In genomic region chr15:100601158-100601557, GRCh38 we compare ENCODE assay signal across 1 cellular context.
TF ChIP-seq lines count a peak whose summit lies in the region.

No MANE protein-coding gene starts in this region.

TF ChIP-seq in HepG2, 621 proteins besides CTCF, POLR2A, EP300 and RAD21:
- TF ChIP-seq, protein P1, sequence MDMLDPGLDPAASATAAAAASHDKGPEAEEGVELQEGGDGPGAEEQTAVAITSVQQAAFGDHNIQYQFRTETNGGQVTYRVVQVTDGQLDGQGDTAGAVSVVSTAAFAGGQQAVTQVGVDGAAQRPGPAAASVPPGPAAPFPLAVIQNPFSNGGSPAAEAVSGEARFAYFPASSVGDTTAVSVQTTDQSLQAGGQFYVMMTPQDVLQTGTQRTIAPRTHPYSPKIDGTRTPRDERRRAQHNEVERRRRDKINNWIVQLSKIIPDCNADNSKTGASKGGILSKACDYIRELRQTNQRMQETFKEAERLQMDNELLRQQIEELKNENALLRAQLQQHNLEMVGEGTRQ (IDR thresholded peaks at IDR 0.05; ENCODE audit: low read depth, low read length): peak; percentile 59; the same call in 1 of the 2 replicates
- TF ChIP-seq, protein P1 (CRISPR knock-in tag; IDR thresholded peaks at IDR 0.05; ENCODE audit: borderline replicate concordance): peak; percentile 34; the same call in 1 of the 2 replicates
- TF ChIP-seq MXI1 (IDR thresholded peaks at IDR 0.05; ENCODE audit: borderline replicate concordance, low read depth, low read length) (peak; percentile 38; the same call in 1 of the 3 replicates), ATM (IDR thresholded peaks at IDR 0.05; ENCODE audit: borderline replicate concordance) (no peak), ZNF644 (CRISPR knock-in tag; IDR thresholded peaks at IDR 0.05; ENCODE audit: low read depth) (no peak), GATAD2A (CRISPR knock-in tag; IDR thresholded peaks at IDR 0.05) (no peak), ZFP62 (CRISPR knock-in tag; IDR thresholded peaks at IDR 0.05) (no peak), NR2F2 (IDR thresholded peaks at IDR 0.05; ENCODE audit: borderline replicate concordance, low read depth) (no peak), RFX5 (IDR thresholded peaks at IDR 0.05; ENCODE audit: low read depth, low read length) (peak; percentile 25; the same call in 1 of the 2 replicates), ZNF7 (CRISPR knock-in tag; IDR thresholded peaks at IDR 0.05) (no peak), IRX3 (CRISPR knock-in tag; IDR thresholded peaks at IDR 0.05; ENCODE audit: borderline replicate concordance, low read depth) (no peak), MAX (IDR thresholded peaks at IDR 0.05) (peak; percentile 46; the same call in 1 of the 2 replicates), NFE2 (CRISPR knock-in tag; IDR thresholded peaks at IDR 0.05) (no peak), PHF8 (CRISPR knock-in tag; IDR thresholded peaks at IDR 0.05) (no peak), ZNF264 (CRISPR knock-in tag; IDR thresholded peaks at IDR 0.05) (no peak), RXRB (CRISPR knock-in tag; IDR thresholded peaks at IDR 0.05; ENCODE audit: borderline replicate concordance) (no peak), ZBTB8A (CRISPR knock-in tag; IDR thresholded peaks at IDR 0.05; ENCODE audit: borderline replicate concordance, low read depth) (no peak), ETS1 (CRISPR knock-in tag; IDR thresholded peaks at IDR 0.05) (no peak)
- TF ChIP-seq, protein P2, sequence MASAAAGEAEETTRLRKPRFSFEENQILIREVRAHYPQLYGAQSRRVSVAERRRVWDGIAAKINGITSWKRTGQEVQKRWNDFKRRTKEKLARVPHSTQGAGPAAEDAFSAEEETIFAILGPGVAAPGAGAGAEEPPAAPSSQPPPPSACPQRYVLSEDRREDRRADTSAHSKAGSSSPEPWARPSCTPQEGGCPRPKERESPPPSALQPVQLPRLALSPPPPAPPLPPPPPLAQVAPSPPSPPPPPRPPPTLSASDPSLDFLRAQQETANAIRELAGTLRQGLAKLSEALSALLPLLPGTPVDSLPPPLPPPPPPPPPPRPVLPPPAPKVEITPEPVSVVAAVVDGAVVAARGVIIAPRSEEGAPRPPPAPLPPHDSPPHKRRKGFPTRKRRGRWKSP (CRISPR knock-in tag; IDR thresholded peaks at IDR 0.05): no peak
- TF ChIP-seq, protein P3, sequence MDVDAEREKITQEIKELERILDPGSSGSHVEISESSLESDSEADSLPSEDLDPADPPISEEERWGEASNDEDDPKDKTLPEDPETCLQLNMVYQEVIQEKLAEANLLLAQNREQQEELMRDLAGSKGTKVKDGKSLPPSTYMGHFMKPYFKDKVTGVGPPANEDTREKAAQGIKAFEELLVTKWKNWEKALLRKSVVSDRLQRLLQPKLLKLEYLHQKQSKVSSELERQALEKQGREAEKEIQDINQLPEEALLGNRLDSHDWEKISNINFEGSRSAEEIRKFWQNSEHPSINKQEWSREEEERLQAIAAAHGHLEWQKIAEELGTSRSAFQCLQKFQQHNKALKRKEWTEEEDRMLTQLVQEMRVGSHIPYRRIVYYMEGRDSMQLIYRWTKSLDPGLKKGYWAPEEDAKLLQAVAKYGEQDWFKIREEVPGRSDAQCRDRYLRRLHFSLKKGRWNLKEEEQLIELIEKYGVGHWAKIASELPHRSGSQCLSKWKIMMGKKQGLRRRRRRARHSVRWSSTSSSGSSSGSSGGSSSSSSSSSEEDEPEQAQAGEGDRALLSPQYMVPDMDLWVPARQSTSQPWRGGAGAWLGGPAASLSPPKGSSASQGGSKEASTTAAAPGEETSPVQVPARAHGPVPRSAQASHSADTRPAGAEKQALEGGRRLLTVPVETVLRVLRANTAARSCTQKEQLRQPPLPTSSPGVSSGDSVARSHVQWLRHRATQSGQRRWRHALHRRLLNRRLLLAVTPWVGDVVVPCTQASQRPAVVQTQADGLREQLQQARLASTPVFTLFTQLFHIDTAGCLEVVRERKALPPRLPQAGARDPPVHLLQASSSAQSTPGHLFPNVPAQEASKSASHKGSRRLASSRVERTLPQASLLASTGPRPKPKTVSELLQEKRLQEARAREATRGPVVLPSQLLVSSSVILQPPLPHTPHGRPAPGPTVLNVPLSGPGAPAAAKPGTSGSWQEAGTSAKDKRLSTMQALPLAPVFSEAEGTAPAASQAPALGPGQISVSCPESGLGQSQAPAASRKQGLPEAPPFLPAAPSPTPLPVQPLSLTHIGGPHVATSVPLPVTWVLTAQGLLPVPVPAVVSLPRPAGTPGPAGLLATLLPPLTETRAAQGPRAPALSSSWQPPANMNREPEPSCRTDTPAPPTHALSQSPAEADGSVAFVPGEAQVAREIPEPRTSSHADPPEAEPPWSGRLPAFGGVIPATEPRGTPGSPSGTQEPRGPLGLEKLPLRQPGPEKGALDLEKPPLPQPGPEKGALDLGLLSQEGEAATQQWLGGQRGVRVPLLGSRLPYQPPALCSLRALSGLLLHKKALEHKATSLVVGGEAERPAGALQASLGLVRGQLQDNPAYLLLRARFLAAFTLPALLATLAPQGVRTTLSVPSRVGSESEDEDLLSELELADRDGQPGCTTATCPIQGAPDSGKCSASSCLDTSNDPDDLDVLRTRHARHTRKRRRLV (CRISPR knock-in tag; IDR thresholded peaks at IDR 0.05): no peak
- TF ChIP-seq, protein P4, sequence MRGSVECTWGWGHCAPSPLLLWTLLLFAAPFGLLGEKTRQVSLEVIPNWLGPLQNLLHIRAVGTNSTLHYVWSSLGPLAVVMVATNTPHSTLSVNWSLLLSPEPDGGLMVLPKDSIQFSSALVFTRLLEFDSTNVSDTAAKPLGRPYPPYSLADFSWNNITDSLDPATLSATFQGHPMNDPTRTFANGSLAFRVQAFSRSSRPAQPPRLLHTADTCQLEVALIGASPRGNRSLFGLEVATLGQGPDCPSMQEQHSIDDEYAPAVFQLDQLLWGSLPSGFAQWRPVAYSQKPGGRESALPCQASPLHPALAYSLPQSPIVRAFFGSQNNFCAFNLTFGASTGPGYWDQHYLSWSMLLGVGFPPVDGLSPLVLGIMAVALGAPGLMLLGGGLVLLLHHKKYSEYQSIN (CRISPR knock-in tag; IDR thresholded peaks at IDR 0.05; ENCODE audit: borderline replicate concordance): no peak
